ENCODE assay signal across 13 cellular contexts in the genomic region with DNA sequence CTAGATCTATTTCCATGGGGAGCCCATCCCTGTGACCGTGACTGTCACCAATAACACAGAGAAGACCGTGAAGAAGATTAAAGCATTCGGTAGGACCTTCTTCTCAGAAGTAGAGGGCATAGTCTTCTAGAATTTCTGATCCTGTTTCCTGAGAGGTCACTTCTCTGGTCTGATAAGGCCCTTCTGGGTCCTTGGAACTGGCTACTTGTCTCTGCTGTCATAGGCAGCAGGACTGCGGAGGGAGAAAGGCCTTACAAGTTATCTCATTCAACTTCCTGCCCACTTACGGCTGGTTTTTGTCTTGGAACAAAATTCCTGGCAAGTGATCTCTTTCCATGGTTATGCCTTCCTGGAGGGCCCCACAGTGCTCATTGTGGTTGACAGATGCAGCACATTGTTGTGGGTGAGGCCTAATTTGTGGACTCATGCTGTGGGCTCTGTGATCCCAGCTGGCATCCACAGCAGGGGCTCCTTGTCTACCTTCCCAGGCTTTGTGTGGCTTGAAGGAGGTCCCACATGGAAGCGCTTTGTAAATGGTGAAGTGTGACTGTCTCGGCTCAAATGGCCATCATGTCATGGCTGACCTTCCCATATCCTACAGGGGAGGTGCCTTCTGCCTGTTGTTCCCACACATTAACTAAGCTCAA. TPM values are rescaled to one million over a fixed set of nuclear protein-coding genes. Genes with fewer than 3 reads are reported as not detected.
DNase-seq lines count a peak whose midpoint lies in the region; ATAC-seq and TF ChIP-seq lines count a peak whose summit lies in the region.
"Had no signal": no experiment of that assay in that cellular context is flagged by ENCODE, and none has a peak within 500 bp of the region (broad histone marks: within the 10 kb centered on the region; RNA-seq: fewer than 3 reads in every experiment).

No MANE protein-coding gene starts in this region.

- POLR2A ChIA-PET in activated CD8-positive, alpha-beta T cell treated with anti-CD3 and anti-CD28 coated beads for 36 hours (lab: Charles Lee), result no interaction called here
- POLR2A ChIA-PET in HEK293T (lab: Yijun Ruan, JAX), result no interaction called here
- POLR2A ChIA-PET in activated CD4-positive, alpha-beta memory T cell treated with anti-CD3 and anti-CD28 coated beads, Interleukin-2, amount 10 ng/mL, durations not matched to agents 7 days and 5 days (lab: Charles Lee), result interaction anchor here (2.4 to 2.5 kb wide), 2 partner anchors 12 to 90 kb away, joined by 6 to 12 read pairs; no protein-coding TSS in a partner anchor

- DNase-seq in DMS 273 (lab: John Stamatoyannopoulos, UW; ENCODE audit: unreplicated experiment), result peak; percentile 90
- peak; percentile 95 for DNase-seq in NCI-H146 (lab: John Stamatoyannopoulos, UW)
- DNase-seq in activated CD8-positive, alpha-beta T cell treated with anti-CD3 and anti-CD28 coated beads for 36 hours, result no peak
- DNase-seq in myocyte (ENCODE audit: low read depth), result peak; percentile 92
- no peak for DNase-seq in HEK293T (ENCODE audit: extremely low spot score)
- DNase-seq in activated CD4-positive, alpha-beta memory T cell treated with anti-CD3 and anti-CD28 coated beads, Interleukin-2, amount 10 ng/mL, durations not matched to agents 7 days and 5 days, result no peak
- no peak for DNase-seq in NCI-H128 (lab: John Stamatoyannopoulos, UW; ENCODE audit: unreplicated experiment)
- DNase-seq in HK-2 (ENCODE audit: unreplicated experiment), result no peak
- DNase-seq: DMS79 treated with DMSO at 0.1 percent for 48 hours; NCI-H526; stimulated activated CD4-positive, alpha-beta T cell treated with anti-CD3 and anti-CD28 coated beads, Interleukin-4, amount 100 ng/mL, for 24 hours; transverse colon had no signal

- H3K9me3 Mint-ChIP-seq in activated CD8-positive, alpha-beta T cell treated with anti-CD3 and anti-CD28 coated beads for 36 hours, result peaks cover 3% of the 10 kb centered on the region
- H3K9me3 Mint-ChIP-seq in activated CD4-positive, alpha-beta memory T cell treated with anti-CD3 and anti-CD28 coated beads, Interleukin-2, amount 10 ng/mL, durations not matched to agents 7 days and 5 days, result peaks cover 4% of the 10 kb centered on the region

- H3K4me1 Mint-ChIP-seq in activated CD8-positive, alpha-beta T cell treated with anti-CD3 and anti-CD28 coated beads for 36 hours (ENCODE audit: low read depth), result peaks cover 29% of the 10 kb centered on the region
- H3K4me1 Mint-ChIP-seq in activated CD4-positive, alpha-beta memory T cell treated with anti-CD3 and anti-CD28 coated beads, Interleukin-2, amount 10 ng/mL, durations not matched to agents 7 days and 5 days, result peaks cover 47% of the 10 kb centered on the region

- CTCF ChIA-PET in activated CD8-positive, alpha-beta T cell treated with anti-CD3 and anti-CD28 coated beads for 36 hours (lab: Charles Lee), result interaction anchor here (1.2 kb wide), 1 partner anchor 114 kb away, joined by 5 read pairs; no protein-coding TSS in a partner anchor
- CTCF ChIA-PET in HEK293T (lab: Yijun Ruan, JAX), result no interaction called here
- CTCF ChIA-PET in activated CD4-positive, alpha-beta memory T cell treated with anti-CD3 and anti-CD28 coated beads, Interleukin-2, amount 10 ng/mL, durations not matched to agents 7 days and 5 days (lab: Charles Lee), result interaction anchor here (1.3 kb wide), 1 partner anchor 11 kb away, joined by 3 read pairs; no protein-coding TSS in a partner anchor

- no peak overlapping the region for H3K4me3 Mint-ChIP-seq in activated CD8-positive, alpha-beta T cell treated with anti-CD3 and anti-CD28 coated beads for 36 hours
- no peak overlapping the region for H3K4me3 Mint-ChIP-seq in activated CD4-positive, alpha-beta memory T cell treated with anti-CD3 and anti-CD28 coated beads, Interleukin-2, amount 10 ng/mL, durations not matched to agents 7 days and 5 days
- H3K4me3 Mint-ChIP-seq: T-helper 1 cell treated with Interleukin-12 subunit alpha and Interleukin-12 subunit beta and Interleukin-4 antibody, amounts not matched to agents 30 μg/mL and 1 μg/mL, for 36 hours had no signal

- ATAC-seq in activated CD8-positive, alpha-beta T cell treated with anti-CD3 and anti-CD28 coated beads for 36 hours, result no peak

- no peaks in the 10 kb centered on the region for H3K27me3 Mint-ChIP-seq in activated CD8-positive, alpha-beta T cell treated with anti-CD3 and anti-CD28 coated beads for 36 hours
- peaks cover 3% of the 10 kb centered on the region for H3K27me3 Mint-ChIP-seq in activated CD4-positive, alpha-beta memory T cell treated with anti-CD3 and anti-CD28 coated beads, Interleukin-2, amount 10 ng/mL, durations not matched to agents 7 days and 5 days

- TF ChIP-seq CTCF in activated CD8-positive, alpha-beta T cell treated with anti-CD3 and anti-CD28 coated beads for 36 hours (IDR thresholded peaks at IDR 0.05), result no peak

- peak overlapping the region; percentile 36 for H3K27ac Mint-ChIP-seq in activated CD8-positive, alpha-beta T cell treated with anti-CD3 and anti-CD28 coated beads for 36 hours
- H3K27ac Mint-ChIP-seq in activated CD4-positive, alpha-beta memory T cell treated with anti-CD3 and anti-CD28 coated beads, Interleukin-2, amount 10 ng/mL, durations not matched to agents 7 days and 5 days, result no peak overlapping the region

- H3K36me3 Mint-ChIP-seq in activated CD8-positive, alpha-beta T cell treated with anti-CD3 and anti-CD28 coated beads for 36 hours (ENCODE audit: low read depth), result peaks cover 3% of the 10 kb centered on the region
- peaks cover 9% of the 10 kb centered on the region for H3K36me3 Mint-ChIP-seq in activated CD4-positive, alpha-beta memory T cell treated with anti-CD3 and anti-CD28 coated beads, Interleukin-2, amount 10 ng/mL, durations not matched to agents 7 days and 5 days (ENCODE audit: low read depth)

- intact Hi-C loops in activated CD8-positive, alpha-beta T cell treated with anti-CD3 and anti-CD28 coated beads for 36 hours (cut with micrococcal nuclease), result no loop called here

TF ChIP-seq in HEK293T, 16 proteins besides CTCF, POLR2A, EP300 and RAD21:
- TF ChIP-seq FOXM1 (IDR thresholded peaks at IDR 0.05; ENCODE audit: borderline replicate concordance) (no peak), BHLHE40 (IDR thresholded peaks at IDR 0.05; ENCODE audit: borderline replicate concordance) (no peak), NFRKB (IDR thresholded peaks at IDR 0.05) (no peak), HDGF (IDR thresholded peaks at IDR 0.05; ENCODE audit: borderline replicate concordance) (no peak), FOXA1 (IDR thresholded peaks at IDR 0.05) (no peak), ZNF384 (IDR thresholded peaks at IDR 0.05) (no peak), SP1 (IDR thresholded peaks at IDR 0.05) (no peak), TARDBP (IDR thresholded peaks at IDR 0.05) (no peak), ARNT (IDR thresholded peaks at IDR 0.05) (no peak), L3MBTL2 (conservative IDR thresholded peaks at IDR 0.05) (no peak), FOXK2 (IDR thresholded peaks at IDR 0.05) (no peak), ELF4 (IDR thresholded peaks at IDR 0.05) (no peak), LEF1 (IDR thresholded peaks at IDR 0.05; ENCODE audit: borderline replicate concordance) (no peak)
- TF ChIP-seq, protein P1, sequence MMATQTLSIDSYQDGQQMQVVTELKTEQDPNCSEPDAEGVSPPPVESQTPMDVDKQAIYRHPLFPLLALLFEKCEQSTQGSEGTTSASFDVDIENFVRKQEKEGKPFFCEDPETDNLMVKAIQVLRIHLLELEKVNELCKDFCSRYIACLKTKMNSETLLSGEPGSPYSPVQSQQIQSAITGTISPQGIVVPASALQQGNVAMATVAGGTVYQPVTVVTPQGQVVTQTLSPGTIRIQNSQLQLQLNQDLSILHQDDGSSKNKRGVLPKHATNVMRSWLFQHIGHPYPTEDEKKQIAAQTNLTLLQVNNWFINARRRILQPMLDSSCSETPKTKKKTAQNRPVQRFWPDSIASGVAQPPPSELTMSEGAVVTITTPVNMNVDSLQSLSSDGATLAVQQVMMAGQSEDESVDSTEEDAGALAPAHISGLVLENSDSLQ (IDR thresholded peaks at IDR 0.05), result no peak

RNA-seq across cellular contexts. Expression of a gene that starts 22.0 kb away (rescaled TPM):
- total RNA-seq in activated CD8-positive, alpha-beta T cell treated with anti-CD3 and anti-CD28 coated beads for 36 hours, result not detected
- total RNA-seq in myocyte, result not detected in 2 replicates
- polyA plus RNA-seq in myocyte (2012), result not detected
- under 1 TPM in 1 of 2 experiments, not detected in 1; 0.10 TPM for total RNA-seq in activated CD4-positive, alpha-beta memory T cell treated with anti-CD3 and anti-CD28 coated beads, Interleukin-2, amount 10 ng/mL, durations not matched to agents 7 days and 5 days
- total RNA-seq: transverse colon had no signal

RNA-seq across cellular contexts. Expression of a gene that starts 24.7 kb away (rescaled TPM):
- 10 to 100 TPM; 89.6 to 99.5 TPM for total RNA-seq in activated CD8-positive, alpha-beta T cell treated with anti-CD3 and anti-CD28 coated beads for 36 hours
- 45.1 and 59.5 TPM in 2 replicates for total RNA-seq in myocyte
- 32.5 TPM for polyA plus RNA-seq in myocyte (2012)
- total RNA-seq in activated CD4-positive, alpha-beta memory T cell treated with anti-CD3 and anti-CD28 coated beads, Interleukin-2, amount 10 ng/mL, durations not matched to agents 7 days and 5 days, result 10 to 100 TPM; 77.8 to 78.3 TPM

Comparison
In these comparisons a context has a peak if more than half of its experiments do, and no peak if none do; other contexts are left out.
1. DNase-seq: peak in DMS 273 (single experiment), NCI-H146 (single experiment) and myocyte (single experiment); none in activated CD8-positive, alpha-beta T cell treated with anti-CD3 and anti-CD28 coated beads for 36 hours (single experiment), HEK293T (single experiment), activated CD4-positive, alpha-beta memory T cell treated with anti-CD3 and anti-CD28 coated beads, Interleukin-2, amount 10 ng/mL, durations not matched to agents 7 days and 5 days (single experiment), NCI-H128 (single experiment) and HK-2 (single experiment).